ENCODE assay signal across 8 cellular contexts in the genomic region with DNA sequence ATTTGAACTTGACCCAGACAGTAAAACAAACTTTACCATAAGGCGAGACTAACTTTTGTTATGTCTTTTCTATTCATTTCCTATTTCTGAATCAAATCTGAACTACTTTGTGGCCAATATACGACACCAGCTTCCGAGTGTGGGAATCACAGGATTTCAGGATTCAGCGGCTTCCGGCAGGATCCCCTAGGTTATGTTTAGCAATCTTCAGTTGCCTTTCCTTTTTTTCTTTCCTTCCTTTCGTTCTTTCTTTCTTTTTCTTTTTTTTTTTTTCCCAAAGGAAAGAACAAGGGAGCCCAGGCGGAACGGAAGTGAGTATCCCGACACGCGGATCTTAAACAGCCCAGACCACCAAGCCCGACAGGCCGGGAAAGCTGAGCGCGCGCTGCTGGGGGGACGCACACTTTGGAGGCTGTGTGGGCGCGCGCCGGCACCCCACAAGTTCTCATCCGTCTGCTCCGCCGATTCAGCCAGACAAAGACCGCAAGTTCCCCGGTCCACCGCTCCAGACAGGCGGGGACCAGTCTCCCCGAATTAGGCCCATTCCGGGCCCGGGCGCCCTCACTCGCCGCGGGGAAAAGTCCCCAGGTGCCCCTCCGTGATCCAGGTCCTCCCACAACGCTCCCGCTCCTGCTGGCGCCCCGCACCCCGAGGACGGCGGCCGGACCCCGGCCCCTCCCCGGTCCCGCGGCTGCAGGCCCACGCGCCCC. TPM values are rescaled to one million over a fixed set of nuclear protein-coding genes. Genes with fewer than 3 reads are reported as not detected.
DNase-seq lines count a peak whose midpoint lies in the region; ATAC-seq and TF ChIP-seq lines count a peak whose summit lies in the region.

No MANE protein-coding gene starts in this region.

- TF ChIP-seq CTCF in heart left ventricle (IDR thresholded peaks at IDR 0.05) (no peak), retinal pigment epithelial cell (conservative IDR thresholded peaks at IDR 0.05; ENCODE audit: low read depth, low read length) (no peak)

- DNase-seq in SIG-M5 treated with dmso at 0.1 percent for 504 hours (lab: John Stamatoyannopoulos, UW; ENCODE audit: unreplicated experiment) (peak; percentile 38), SIG-M5 (lab: John Stamatoyannopoulos, UW) (no peak), NCI-H774 (lab: John Stamatoyannopoulos, UW) (peak; percentile 8), activated gamma-delta T cell treated with Interleukin-2 at 50 U/mL for 16 hours (peak; percentile 38), heart left ventricle (peak in 3 of 5 donors; percentile 19 to 41 (median 32)), retinal pigment epithelial cell (ENCODE audit: low read depth) (no peak), GM19240 (ENCODE audit: insufficient read length, low spot score) (no peak), GOT3 (lab: John Stamatoyannopoulos, UW) (no peak)

- peaks cover 0 to 31% (median 9%) of the 10 kb centered on the region in 12 donors for H3K4me1 ChIP-seq in heart left ventricle

- intact Hi-C loops in heart left ventricle (cut with DNase I) = loop anchor here in 2 of 10 donors (1.0 to 10.0 kb wide), 2 partner anchors 27 to 50 kb away; no protein-coding TSS in a partner anchor

- peaks cover 0 to 5% (median 0%) of the 10 kb centered on the region in 9 donors for H3K36me3 ChIP-seq in heart left ventricle

- no peak for TF ChIP-seq POLR2A in heart left ventricle (IDR thresholded peaks at IDR 0.05)

- peak overlapping the region; percentile 47 to 95 (median 83) for H3K4me3 ChIP-seq in heart left ventricle
- H3K4me3 ChIP-seq in retinal pigment epithelial cell (ENCODE audit: low read length) = peak overlapping the region; percentile 72

- no peak for ATAC-seq in heart left ventricle

- H3K9me3 ChIP-seq in heart left ventricle = no peaks in the 10 kb centered on the region

- 1 to 3% (median 2%) methylated on average over 28 to 50 of the region's 50 CpGs for WGBS in heart left ventricle, 4 donors

- H3K27me3 ChIP-seq in heart left ventricle = peaks cover 0 to 9% (median 0%) of the 10 kb centered on the region in 9 donors

- peak overlapping the region; percentile 41 to 86 (median 74) for H3K27ac ChIP-seq in heart left ventricle

RNA-seq across cellular contexts. Expression of gene TBC1D16, which starts 0.5 kb away (rescaled TPM):
- total RNA-seq in heart left ventricle = 10 to 100 TPM; 12.3 to 22.1 (median 17.5) TPM
- 10 to 100 TPM in 1 of 2 donors, 1 to 10 TPM in 1; 5.3 to 14.1 TPM for polyA plus RNA-seq in heart left ventricle

RNA-seq across cellular contexts. Expression of gene CCDC40, which starts 1.3 kb away (rescaled TPM):
- total RNA-seq in heart left ventricle = 1 to 10 TPM; 2.4 to 9.0 (median 5.9) TPM
- polyA plus RNA-seq in heart left ventricle = 1 to 10 TPM; 2.7 to 6.1 TPM

Comparison
In these comparisons a context has a peak if more than half of its experiments do, and no peak if none do; other contexts are left out.
1. DNase-seq: peak in SIG-M5 treated with dmso at 0.1 percent for 504 hours (single experiment), NCI-H774 (single experiment), activated gamma-delta T cell treated with Interleukin-2 at 50 U/mL for 16 hours (single experiment) and heart left ventricle (3 of 5); none in SIG-M5 (single experiment), retinal pigment epithelial cell (single experiment), GM19240 (single experiment) and GOT3 (single experiment).